In the genomic region with DNA sequence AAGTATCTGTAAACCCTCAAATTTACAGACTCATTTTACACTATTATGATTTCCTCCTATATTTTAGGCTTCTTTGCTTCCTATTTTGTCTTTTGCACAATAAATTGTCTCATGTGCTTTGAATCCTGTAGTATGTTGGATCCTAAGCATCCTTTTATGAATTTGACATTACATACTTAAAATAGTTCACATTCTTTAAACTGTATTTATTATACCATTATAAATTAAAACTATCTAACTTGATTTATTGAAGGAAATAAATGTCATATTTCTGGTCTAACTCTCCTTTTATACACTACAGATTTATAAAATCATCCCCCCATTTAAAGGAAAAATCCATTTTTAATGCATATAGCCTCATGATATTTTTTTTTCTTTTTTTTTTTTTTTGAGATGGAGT, we compare ENCODE assay signal across 22 cellular contexts. TPM values are rescaled to one million over a fixed set of nuclear protein-coding genes. Genes with fewer than 3 reads are reported as not detected.
DNase-seq lines count a peak whose midpoint lies in the region; ATAC-seq, FAIRE-seq and TF ChIP-seq lines count a peak whose summit lies in the region.
"Had no signal": no experiment of that assay in that cellular context is flagged by ENCODE, and none has a peak within 500 bp of the region (broad histone marks: within the 10 kb centered on the region; RNA-seq: fewer than 3 reads in every experiment).

No MANE protein-coding gene starts in this region.

- H3K4me3 ChIP-seq in SK-N-SH (ENCODE audit: low read depth in 2 of 2, low read length in 1 of 2) = no peak overlapping the region
- H3K4me3 ChIP-seq: A549; BLaER1 treated with 17β-estradiol and CSF1 and Interleukin-3, amounts not matched to agents 10 nM and 100 nM; GM12878 had no signal

- H3K4me3 Mint-ChIP-seq in mesothelial cell of epicardium (no peak overlapping the region), Calu3 (ENCODE audit: low read depth, unreplicated experiment) (no peak overlapping the region)
- H3K4me3 Mint-ChIP-seq: B cell; CD4-positive, alpha-beta memory T cell; CD4-positive, CD25-positive, alpha-beta regulatory T cell; CD8-positive, alpha-beta memory T cell had no signal

- peaks cover 0 to 4% of the 10 kb centered on the region in 2 experiments; a peak in 1 of 4 replicates for H3K4me1 ChIP-seq in SK-N-SH (ENCODE audit: control insufficient read depth in 1 of 2, insufficient read depth in 2 of 2, low read depth in 1 of 2, low read length in 1 of 2)
- H3K4me1 ChIP-seq: A549; BLaER1 treated with 17β-estradiol and CSF1 and Interleukin-3, amounts not matched to agents 10 nM and 100 nM had no signal

- H3K27me3 Mint-ChIP-seq in mesothelial cell of epicardium (ENCODE audit: low read depth) (no peaks in the 10 kb centered on the region), Calu3 (ENCODE audit: unreplicated experiment) (no peaks in the 10 kb centered on the region)
- H3K27me3 Mint-ChIP-seq: B cell; CD4-positive, alpha-beta memory T cell; CD8-positive, alpha-beta memory T cell had no signal

- no peak overlapping the region for H3K9ac ChIP-seq in SK-N-SH
- H3K9ac ChIP-seq: BLaER1 treated with 17β-estradiol and CSF1 and Interleukin-3, amounts not matched to agents 10 nM and 100 nM had no signal

- peaks cover 8% of the 10 kb centered on the region for H3K36me3 Mint-ChIP-seq in mesothelial cell of epicardium
- H3K36me3 Mint-ChIP-seq in Calu3 (ENCODE audit: insufficient read depth, unreplicated experiment) = no peaks in the 10 kb centered on the region
- H3K36me3 Mint-ChIP-seq: CD4-positive, alpha-beta memory T cell; CD4-positive, CD25-positive, alpha-beta regulatory T cell had no signal

- DNase-seq in SK-N-SH (no peak), mesothelial cell of epicardium (ENCODE audit: low spot score in 2 of 2, unreplicated experiment in 2 of 2) (no peak), Calu3 (no peak), HT-29 (ENCODE audit: low spot score) (no peak)
- DNase-seq: AML-193; CD4-positive, alpha-beta memory T cell; CD4-positive, CD25-positive, alpha-beta regulatory T cell; CD8-positive, alpha-beta memory T cell; COR-L47; DMS79 treated with DMSO at 0.1 percent for 48 hours; GDM1 had no signal

- no peak overlapping the region for H3K27ac ChIP-seq in SK-N-SH (ENCODE audit: low read depth in 2 of 2, low read length in 1 of 2)
- H3K27ac ChIP-seq: 22Rv1; A549; BLaER1 treated with 17β-estradiol and CSF1 and Interleukin-3, amounts not matched to agents 10 nM and 100 nM; C4-2B had no signal

- H3K27me3 ChIP-seq in SK-N-SH (ENCODE audit: insufficient read depth) = no peaks in the 10 kb centered on the region
- H3K27me3 ChIP-seq: BLaER1 treated with 17β-estradiol and CSF1 and Interleukin-3, amounts not matched to agents 10 nM and 100 nM had no signal

- no peak overlapping the region for H3K4me2 ChIP-seq in SK-N-SH
- H3K4me2 ChIP-seq: A549; BLaER1 treated with 17β-estradiol and CSF1 and Interleukin-3, amounts not matched to agents 10 nM and 100 nM had no signal

- H3K9me2 ChIP-seq in SK-N-SH = no peaks in the 10 kb centered on the region

- H3K9me3 Mint-ChIP-seq in mesothelial cell of epicardium (no peaks in the 10 kb centered on the region), Calu3 (ENCODE audit: low read depth, unreplicated experiment) (no peaks in the 10 kb centered on the region)
- H3K9me3 Mint-ChIP-seq: CD4-positive, alpha-beta memory T cell; CD8-positive, alpha-beta memory T cell had no signal

- no peak overlapping the region for H2AFZ ChIP-seq in SK-N-SH (ENCODE audit: low read depth)

- intact Hi-C loops in Calu3 (cut with micrococcal nuclease; ENCODE audit: unreplicated experiment) = no loop called here

- peak; percentile 60 for FAIRE-seq in colon (lab: Jason Lieb, UNC)
- FAIRE-seq: A549, D721Med, GM12878, GM12892, GM18507 had no signal

- H4K20me1 ChIP-seq in SK-N-SH (ENCODE audit: insufficient read depth) = no peaks in the 10 kb centered on the region
- H4K20me1 ChIP-seq: BLaER1 treated with 17β-estradiol and CSF1 and Interleukin-3, amounts not matched to agents 10 nM and 100 nM had no signal

- H3K9me3 ChIP-seq in SK-N-SH = no peaks in the 10 kb centered on the region
- H3K9me3 ChIP-seq: A549; BLaER1 treated with 17β-estradiol and CSF1 and Interleukin-3, amounts not matched to agents 10 nM and 100 nM had no signal

- peaks cover 10% of the 10 kb centered on the region for H3K4me1 Mint-ChIP-seq in mesothelial cell of epicardium
- H3K4me1 Mint-ChIP-seq in Calu3 (ENCODE audit: low read depth, unreplicated experiment) = peaks cover 6% of the 10 kb centered on the region
- H3K4me1 Mint-ChIP-seq: B cell; CD4-positive, alpha-beta memory T cell; CD8-positive, alpha-beta memory T cell had no signal

- H3K36me3 ChIP-seq in SK-N-SH (replicated peaks in 1 of 2; ENCODE audit: control insufficient read depth in 1 of 2, insufficient read depth in 2 of 2, low read length in 1 of 2) = peaks cover 2 to 6% of the 10 kb centered on the region in 2 experiments
- H3K36me3 ChIP-seq: BLaER1 treated with 17β-estradiol and CSF1 and Interleukin-3, amounts not matched to agents 10 nM and 100 nM had no signal

- CTCF ChIA-PET in SK-N-SH (lab: Yijun Ruan, JAX) = no interaction called here
- CTCF ChIA-PET in Calu3 (lab: Charles Lee) = no interaction called here

- no peak for TF ChIP-seq EP300 in SK-N-SH (IDR thresholded peaks at IDR 0.05; ENCODE audit: borderline replicate concordance in 1 of 2, low read depth in 1 of 2, low read length in 1 of 2)

- no TSS peak for BruUV-seq in Calu3 (replicated peaks; lab: Mats Ljungman, UMichigan)

- TF ChIP-seq CTCF in SK-N-SH (IDR thresholded peaks at IDR 0.05) (no peak), mesothelial cell of epicardium (IDR thresholded peaks at IDR 0.05; ENCODE audit: unreplicated experiment) (no peak), Calu3 (IDR thresholded peaks at IDR 0.05; ENCODE audit: unreplicated experiment) (no peak)

- peaks cover 3% of the 10 kb centered on the region for H3F3A ChIP-seq in SK-N-SH (replicated peaks; ENCODE audit: insufficient read depth)

- no peak for TF ChIP-seq RAD21 in SK-N-SH (IDR thresholded peaks at IDR 0.05; ENCODE audit: low read length)

- ATAC-seq in SK-N-SH treated with all-trans-retinoic acid at 6 μM for 48 hours = peak; percentile 52; the same call in 1 of the 3 replicates
- ATAC-seq: A549, GM12878 had no signal

- no peaks in the 10 kb centered on the region for H3K79me2 ChIP-seq in SK-N-SH (ENCODE audit: insufficient read depth)

- POLR2A ChIA-PET in SK-N-SH (lab: Yijun Ruan, JAX) = no interaction called here

- H3K27ac Mint-ChIP-seq in mesothelial cell of epicardium (peak overlapping the region; percentile 66), Calu3 (ENCODE audit: unreplicated experiment) (no peak overlapping the region)
- H3K27ac Mint-ChIP-seq: B cell; CD4-positive, alpha-beta memory T cell; CD4-positive, CD25-positive, alpha-beta regulatory T cell; CD8-positive, alpha-beta memory T cell had no signal

TF ChIP-seq in SK-N-SH treated with all-trans-retinoic acid at 6 μM for 48 hours, 23 proteins besides CTCF, POLR2A, EP300 and RAD21:
- TF ChIP-seq ISL1 (CRISPR knock-in tag; IDR thresholded peaks at IDR 0.05) (peak; percentile 84), BACH2 (CRISPR knock-in tag; IDR thresholded peaks at IDR 0.05; ENCODE audit: borderline replicate concordance) (no peak)

TF ChIP-seq in SK-N-SH, 30 proteins besides CTCF, POLR2A, EP300 and RAD21 (continues in another document):
- TF ChIP-seq FOXJ3 (CRISPR knock-in tag; IDR thresholded peaks at IDR 0.05) (no peak), TEAD4 (IDR thresholded peaks at IDR 0.05; ENCODE audit: borderline replicate concordance, insufficient read depth) (no peak), GATA2 (CRISPR knock-in tag; IDR thresholded peaks at IDR 0.05) (no peak), NRF1 (IDR thresholded peaks at IDR 0.05; ENCODE audit: low read depth, low read length) (no peak), TCF12 (IDR thresholded peaks at IDR 0.05) (no peak)
- TF ChIP-seq, protein P1, sequence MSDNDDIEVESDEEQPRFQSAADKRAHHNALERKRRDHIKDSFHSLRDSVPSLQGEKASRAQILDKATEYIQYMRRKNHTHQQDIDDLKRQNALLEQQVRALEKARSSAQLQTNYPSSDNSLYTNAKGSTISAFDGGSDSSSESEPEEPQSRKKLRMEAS (IDR thresholded peaks at IDR 0.05; ENCODE audit: low read depth) = no peak
- TF ChIP-seq, protein P2, sequence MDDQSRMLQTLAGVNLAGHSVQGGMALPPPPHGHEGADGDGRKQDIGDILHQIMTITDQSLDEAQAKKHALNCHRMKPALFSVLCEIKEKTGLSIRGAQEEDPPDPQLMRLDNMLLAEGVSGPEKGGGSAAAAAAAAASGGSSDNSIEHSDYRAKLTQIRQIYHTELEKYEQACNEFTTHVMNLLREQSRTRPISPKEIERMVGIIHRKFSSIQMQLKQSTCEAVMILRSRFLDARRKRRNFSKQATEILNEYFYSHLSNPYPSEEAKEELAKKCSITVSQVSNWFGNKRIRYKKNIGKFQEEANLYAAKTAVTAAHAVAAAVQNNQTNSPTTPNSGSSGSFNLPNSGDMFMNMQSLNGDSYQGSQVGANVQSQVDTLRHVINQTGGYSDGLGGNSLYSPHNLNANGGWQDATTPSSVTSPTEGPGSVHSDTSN (IDR thresholded peaks at IDR 0.05) = no peak
- TF ChIP-seq, protein P3, sequence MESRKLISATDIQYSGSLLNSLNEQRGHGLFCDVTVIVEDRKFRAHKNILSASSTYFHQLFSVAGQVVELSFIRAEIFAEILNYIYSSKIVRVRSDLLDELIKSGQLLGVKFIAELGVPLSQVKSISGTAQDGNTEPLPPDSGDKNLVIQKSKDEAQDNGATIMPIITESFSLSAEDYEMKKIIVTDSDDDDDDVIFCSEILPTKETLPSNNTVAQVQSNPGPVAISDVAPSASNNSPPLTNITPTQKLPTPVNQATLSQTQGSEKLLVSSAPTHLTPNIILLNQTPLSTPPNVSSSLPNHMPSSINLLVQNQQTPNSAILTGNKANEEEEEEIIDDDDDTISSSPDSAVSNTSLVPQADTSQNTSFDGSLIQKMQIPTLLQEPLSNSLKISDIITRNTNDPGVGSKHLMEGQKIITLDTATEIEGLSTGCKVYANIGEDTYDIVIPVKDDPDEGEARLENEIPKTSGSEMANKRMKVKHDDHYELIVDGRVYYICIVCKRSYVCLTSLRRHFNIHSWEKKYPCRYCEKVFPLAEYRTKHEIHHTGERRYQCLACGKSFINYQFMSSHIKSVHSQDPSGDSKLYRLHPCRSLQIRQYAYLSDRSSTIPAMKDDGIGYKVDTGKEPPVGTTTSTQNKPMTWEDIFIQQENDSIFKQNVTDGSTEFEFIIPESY (IDR thresholded peaks at IDR 0.05; ENCODE audit: borderline replicate concordance, low read depth) = no peak

RNA-seq across cellular contexts. Expression of a gene that starts 32.6 kb away (rescaled TPM):
- polyA plus RNA-seq in SK-N-SH (2012; rRNA removed) = 2.5 and 4.2 TPM in 2 replicates
- 3.7 and 4.1 TPM in 2 replicates for polyA plus RNA-seq in SK-N-SH (2012; cell fraction: cytosol; rRNA removed)
- polyA plus RNA-seq in SK-N-SH (2012; cell fraction: nucleus; rRNA removed) = 2.0 and 3.0 TPM in 2 replicates
- total RNA-seq in mesothelial cell of epicardium (5.0 to 7.8 TPM (median 5.9 TPM) in 3 replicates), Calu3 (2022) (20.1 and 24.3 TPM in 2 replicates)
- total RNA-seq in HT-29 (2014; rRNA removed; shearing (Covaris generic)) = 2.3 and 3.7 TPM in 2 replicates
